In genomic region chr3:101036213-101036618, GRCh38 we compare ENCODE assay signal across 8 cellular contexts. TPM values are rescaled to one million over a fixed set of nuclear protein-coding genes. Genes with fewer than 3 reads are reported as not detected.
DNase-seq lines count a peak whose midpoint lies in the region; ATAC-seq and TF ChIP-seq lines count a peak whose summit lies in the region.
"Had no signal": no experiment of that assay in that cellular context is flagged by ENCODE, and none has a peak within 500 bp of the region (broad histone marks: within the 10 kb centered on the region; RNA-seq: fewer than 3 reads in every experiment).

No MANE protein-coding gene starts in this region.

- intact Hi-C loops in left colon (cut with DNase I, micrococcal nuclease) = no loop called here

- H3K9me3 ChIP-seq in thoracic aorta = peaks cover 4% of the 10 kb centered on the region

- H3K27me3 ChIP-seq in thoracic aorta (replicated peaks; ENCODE audit: insufficient read depth) = no peaks in the 10 kb centered on the region
- H3K27me3 ChIP-seq: heart right ventricle had no signal

- no peak overlapping the region for H3K27ac ChIP-seq in thoracic aorta

- H3K36me3 ChIP-seq in thoracic aorta = no peaks in the 10 kb centered on the region
- H3K36me3 ChIP-seq: heart right ventricle had no signal

- DNase-seq in HS-27A (ENCODE audit: low read depth) = peak; percentile 97
- peak; percentile 76 for DNase-seq in amniotic stem cell (lab: John Stamatoyannopoulos, UW)
- peak; percentile 93 for DNase-seq in islet precursor cell
- no peak for DNase-seq in thoracic aorta (ENCODE audit: low spot score)
- DNase-seq in left colon = no peak
- no peak for DNase-seq in stimulated activated naive CD4-positive, alpha-beta T cell treated with Interleukin-2 at 50 U/mL for 16 hours (lab: John Stamatoyannopoulos, UW)
- DNase-seq: heart right ventricle had no signal

- H3K4me1 ChIP-seq in thoracic aorta (ENCODE audit: control insufficient read depth in 1 of 2, low read depth in 2 of 2) = peaks cover 0 to 25% of the 10 kb centered on the region in 2 donors

- ATAC-seq in thoracic aorta (ENCODE audit: insufficient number of reproducible peaks, low FRiP score, low read depth) = peak; percentile 47
- no peak for ATAC-seq in HG02840 (IDR thresholded peaks at IDR 0.05; ENCODE audit: low FRiP score, unreplicated experiment)
- ATAC-seq in left colon = no peak

- no peak for TF ChIP-seq CTCF in thoracic aorta (IDR thresholded peaks at IDR 0.05)

- H3K4me3 ChIP-seq in thoracic aorta = no peak overlapping the region
- H3K4me3 ChIP-seq: heart right ventricle had no signal

RNA-seq across cellular contexts. Expression of gene ABI3BP, which starts 43.0 kb away (rescaled TPM):
- 100 to 1,000 TPM in 1 of 2 donors, 10 to 100 TPM in 1; 46.8 to 185 TPM for total RNA-seq in thoracic aorta
- 10 to 100 TPM; 12.9 to 32.1 TPM for total RNA-seq in left colon

Comparison
In these comparisons a context has a peak if more than half of its experiments do, and no peak if none do; other contexts are left out.
1. DNase-seq: peak in HS-27A (single experiment), amniotic stem cell (single experiment) and islet precursor cell (single experiment); none in thoracic aorta (single experiment), left colon (0 of 2) and stimulated activated naive CD4-positive, alpha-beta T cell treated with Interleukin-2 at 50 U/mL for 16 hours (single experiment).